Comparison of ENCODE assay signal across 2 cellular contexts in the genomic region with DNA sequence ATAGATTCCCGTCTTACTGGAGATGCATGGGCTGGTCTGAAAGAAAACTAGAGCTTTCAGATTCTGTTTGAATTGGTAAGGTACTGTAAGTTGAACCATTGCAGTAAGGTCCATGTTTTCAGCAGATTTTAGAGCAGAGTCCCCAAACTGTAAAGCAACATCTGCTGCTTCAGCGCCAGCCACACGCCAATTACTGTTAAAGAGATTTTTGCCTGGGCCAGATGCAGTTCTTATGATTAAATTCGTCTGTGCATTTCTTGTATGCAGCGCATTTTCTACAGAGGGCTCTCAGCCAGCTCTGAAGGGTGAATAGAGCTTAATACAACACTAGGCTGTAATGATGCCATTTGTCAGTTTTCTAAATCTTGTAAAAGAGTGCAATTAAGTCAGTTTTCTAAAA.
TF ChIP-seq lines count a peak whose summit lies in the region.

No MANE protein-coding gene starts in this region.

TF ChIP-seq in SK-N-SH, 30 proteins besides CTCF, POLR2A, EP300 and RAD21 (continued from another document):
- TF ChIP-seq JUND (IDR thresholded peaks at IDR 0.05) (no peak), ELF1 (IDR thresholded peaks at IDR 0.05) (no peak), TAF1 (IDR thresholded peaks at IDR 0.05; ENCODE audit: borderline replicate concordance, low read depth, low read length) (no peak), TEAD4 (IDR thresholded peaks at IDR 0.05; ENCODE audit: borderline replicate concordance, insufficient read depth) (no peak), MEF2A (IDR thresholded peaks at IDR 0.05; ENCODE audit: borderline replicate concordance, low read depth) (no peak), EZH2phosphoT487 (IDR thresholded peaks at IDR 0.05; ENCODE audit: borderline replicate concordance, low read depth) (no peak), SIN3A (IDR thresholded peaks at IDR 0.05; ENCODE audit: borderline replicate concordance, low read depth, low read length) (no peak), TCF12 (IDR thresholded peaks at IDR 0.05) (no peak), FOXJ3 (CRISPR knock-in tag; IDR thresholded peaks at IDR 0.05) (no peak)
- TF ChIP-seq, protein P1, sequence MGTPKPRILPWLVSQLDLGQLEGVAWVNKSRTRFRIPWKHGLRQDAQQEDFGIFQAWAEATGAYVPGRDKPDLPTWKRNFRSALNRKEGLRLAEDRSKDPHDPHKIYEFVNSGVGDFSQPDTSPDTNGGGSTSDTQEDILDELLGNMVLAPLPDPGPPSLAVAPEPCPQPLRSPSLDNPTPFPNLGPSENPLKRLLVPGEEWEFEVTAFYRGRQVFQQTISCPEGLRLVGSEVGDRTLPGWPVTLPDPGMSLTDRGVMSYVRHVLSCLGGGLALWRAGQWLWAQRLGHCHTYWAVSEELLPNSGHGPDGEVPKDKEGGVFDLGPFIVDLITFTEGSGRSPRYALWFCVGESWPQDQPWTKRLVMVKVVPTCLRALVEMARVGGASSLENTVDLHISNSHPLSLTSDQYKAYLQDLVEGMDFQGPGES (IDR thresholded peaks at IDR 0.05; ENCODE audit: low read depth, low read length), result no peak
- TF ChIP-seq, protein P2, sequence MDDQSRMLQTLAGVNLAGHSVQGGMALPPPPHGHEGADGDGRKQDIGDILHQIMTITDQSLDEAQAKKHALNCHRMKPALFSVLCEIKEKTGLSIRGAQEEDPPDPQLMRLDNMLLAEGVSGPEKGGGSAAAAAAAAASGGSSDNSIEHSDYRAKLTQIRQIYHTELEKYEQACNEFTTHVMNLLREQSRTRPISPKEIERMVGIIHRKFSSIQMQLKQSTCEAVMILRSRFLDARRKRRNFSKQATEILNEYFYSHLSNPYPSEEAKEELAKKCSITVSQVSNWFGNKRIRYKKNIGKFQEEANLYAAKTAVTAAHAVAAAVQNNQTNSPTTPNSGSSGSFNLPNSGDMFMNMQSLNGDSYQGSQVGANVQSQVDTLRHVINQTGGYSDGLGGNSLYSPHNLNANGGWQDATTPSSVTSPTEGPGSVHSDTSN (IDR thresholded peaks at IDR 0.05), result no peak
- TF ChIP-seq, protein P3, sequence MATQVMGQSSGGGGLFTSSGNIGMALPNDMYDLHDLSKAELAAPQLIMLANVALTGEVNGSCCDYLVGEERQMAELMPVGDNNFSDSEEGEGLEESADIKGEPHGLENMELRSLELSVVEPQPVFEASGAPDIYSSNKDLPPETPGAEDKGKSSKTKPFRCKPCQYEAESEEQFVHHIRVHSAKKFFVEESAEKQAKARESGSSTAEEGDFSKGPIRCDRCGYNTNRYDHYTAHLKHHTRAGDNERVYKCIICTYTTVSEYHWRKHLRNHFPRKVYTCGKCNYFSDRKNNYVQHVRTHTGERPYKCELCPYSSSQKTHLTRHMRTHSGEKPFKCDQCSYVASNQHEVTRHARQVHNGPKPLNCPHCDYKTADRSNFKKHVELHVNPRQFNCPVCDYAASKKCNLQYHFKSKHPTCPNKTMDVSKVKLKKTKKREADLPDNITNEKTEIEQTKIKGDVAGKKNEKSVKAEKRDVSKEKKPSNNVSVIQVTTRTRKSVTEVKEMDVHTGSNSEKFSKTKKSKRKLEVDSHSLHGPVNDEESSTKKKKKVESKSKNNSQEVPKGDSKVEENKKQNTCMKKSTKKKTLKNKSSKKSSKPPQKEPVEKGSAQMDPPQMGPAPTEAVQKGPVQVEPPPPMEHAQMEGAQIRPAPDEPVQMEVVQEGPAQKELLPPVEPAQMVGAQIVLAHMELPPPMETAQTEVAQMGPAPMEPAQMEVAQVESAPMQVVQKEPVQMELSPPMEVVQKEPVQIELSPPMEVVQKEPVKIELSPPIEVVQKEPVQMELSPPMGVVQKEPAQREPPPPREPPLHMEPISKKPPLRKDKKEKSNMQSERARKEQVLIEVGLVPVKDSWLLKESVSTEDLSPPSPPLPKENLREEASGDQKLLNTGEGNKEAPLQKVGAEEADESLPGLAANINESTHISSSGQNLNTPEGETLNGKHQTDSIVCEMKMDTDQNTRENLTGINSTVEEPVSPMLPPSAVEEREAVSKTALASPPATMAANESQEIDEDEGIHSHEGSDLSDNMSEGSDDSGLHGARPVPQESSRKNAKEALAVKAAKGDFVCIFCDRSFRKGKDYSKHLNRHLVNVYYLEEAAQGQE (IDR thresholded peaks at IDR 0.05; ENCODE audit: low read depth, low read length), result no peak

TF ChIP-seq in SK-N-SH treated with all-trans-retinoic acid at 6 μM for 48 hours, 23 proteins besides CTCF, POLR2A, EP300 and RAD21 (continued from another document):
- TF ChIP-seq, protein P4, sequence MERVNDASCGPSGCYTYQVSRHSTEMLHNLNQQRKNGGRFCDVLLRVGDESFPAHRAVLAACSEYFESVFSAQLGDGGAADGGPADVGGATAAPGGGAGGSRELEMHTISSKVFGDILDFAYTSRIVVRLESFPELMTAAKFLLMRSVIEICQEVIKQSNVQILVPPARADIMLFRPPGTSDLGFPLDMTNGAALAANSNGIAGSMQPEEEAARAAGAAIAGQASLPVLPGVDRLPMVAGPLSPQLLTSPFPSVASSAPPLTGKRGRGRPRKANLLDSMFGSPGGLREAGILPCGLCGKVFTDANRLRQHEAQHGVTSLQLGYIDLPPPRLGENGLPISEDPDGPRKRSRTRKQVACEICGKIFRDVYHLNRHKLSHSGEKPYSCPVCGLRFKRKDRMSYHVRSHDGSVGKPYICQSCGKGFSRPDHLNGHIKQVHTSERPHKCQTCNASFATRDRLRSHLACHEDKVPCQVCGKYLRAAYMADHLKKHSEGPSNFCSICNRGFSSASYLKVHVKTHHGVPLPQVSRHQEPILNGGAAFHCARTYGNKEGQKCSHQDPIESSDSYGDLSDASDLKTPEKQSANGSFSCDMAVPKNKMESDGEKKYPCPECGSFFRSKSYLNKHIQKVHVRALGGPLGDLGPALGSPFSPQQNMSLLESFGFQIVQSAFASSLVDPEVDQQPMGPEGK (CRISPR knock-in tag; IDR thresholded peaks at IDR 0.05; ENCODE audit: borderline replicate concordance), result no peak
- TF ChIP-seq ZNF565 (CRISPR knock-in tag; conservative IDR thresholded peaks at IDR 0.05; ENCODE audit: low read depth) (no peak), ZC3H10 (CRISPR knock-in tag; IDR thresholded peaks at IDR 0.05) (no peak), ZFP3 (CRISPR knock-in tag; IDR thresholded peaks at IDR 0.05) (no peak), OSR1 (CRISPR knock-in tag; IDR thresholded peaks at IDR 0.05) (no peak), GLIS3 (CRISPR knock-in tag; IDR thresholded peaks at IDR 0.05) (no peak), SNAI2 (CRISPR knock-in tag; IDR thresholded peaks at IDR 0.05) (no peak), RARB (CRISPR knock-in tag; IDR thresholded peaks at IDR 0.05) (no peak), ZNF70 (CRISPR knock-in tag; IDR thresholded peaks at IDR 0.05) (no peak), ESRRG (CRISPR knock-in tag; IDR thresholded peaks at IDR 0.05) (no peak)
- TF ChIP-seq, protein P5, sequence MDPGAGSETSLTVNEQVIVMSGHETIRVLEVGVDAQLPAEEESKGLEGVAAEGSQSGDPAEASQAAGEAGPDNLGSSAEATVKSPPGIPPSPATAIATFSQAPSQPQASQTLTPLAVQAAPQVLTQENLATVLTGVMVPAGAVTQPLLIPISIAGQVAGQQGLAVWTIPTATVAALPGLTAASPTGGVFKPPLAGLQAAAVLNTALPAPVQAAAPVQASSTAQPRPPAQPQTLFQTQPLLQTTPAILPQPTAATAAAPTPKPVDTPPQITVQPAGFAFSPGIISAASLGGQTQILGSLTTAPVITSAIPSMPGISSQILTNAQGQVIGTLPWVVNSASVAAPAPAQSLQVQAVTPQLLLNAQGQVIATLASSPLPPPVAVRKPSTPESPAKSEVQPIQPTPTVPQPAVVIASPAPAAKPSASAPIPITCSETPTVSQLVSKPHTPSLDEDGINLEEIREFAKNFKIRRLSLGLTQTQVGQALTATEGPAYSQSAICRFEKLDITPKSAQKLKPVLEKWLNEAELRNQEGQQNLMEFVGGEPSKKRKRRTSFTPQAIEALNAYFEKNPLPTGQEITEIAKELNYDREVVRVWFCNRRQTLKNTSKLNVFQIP (CRISPR knock-in tag; IDR thresholded peaks at IDR 0.05; ENCODE audit: borderline replicate concordance, low read depth), result no peak
- TF ChIP-seq, protein P6, sequence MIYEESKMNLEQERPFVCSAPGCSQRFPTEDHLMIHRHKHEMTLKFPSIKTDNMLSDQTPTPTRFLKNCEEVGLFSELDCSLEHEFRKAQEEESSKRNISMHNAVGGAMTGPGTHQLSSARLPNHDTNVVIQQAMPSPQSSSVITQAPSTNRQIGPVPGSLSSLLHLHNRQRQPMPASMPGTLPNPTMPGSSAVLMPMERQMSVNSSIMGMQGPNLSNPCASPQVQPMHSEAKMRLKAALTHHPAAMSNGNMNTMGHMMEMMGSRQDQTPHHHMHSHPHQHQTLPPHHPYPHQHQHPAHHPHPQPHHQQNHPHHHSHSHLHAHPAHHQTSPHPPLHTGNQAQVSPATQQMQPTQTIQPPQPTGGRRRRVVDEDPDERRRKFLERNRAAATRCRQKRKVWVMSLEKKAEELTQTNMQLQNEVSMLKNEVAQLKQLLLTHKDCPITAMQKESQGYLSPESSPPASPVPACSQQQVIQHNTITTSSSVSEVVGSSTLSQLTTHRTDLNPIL (CRISPR knock-in tag; IDR thresholded peaks at IDR 0.05; ENCODE audit: low read depth), result no peak
- TF ChIP-seq, protein P7, sequence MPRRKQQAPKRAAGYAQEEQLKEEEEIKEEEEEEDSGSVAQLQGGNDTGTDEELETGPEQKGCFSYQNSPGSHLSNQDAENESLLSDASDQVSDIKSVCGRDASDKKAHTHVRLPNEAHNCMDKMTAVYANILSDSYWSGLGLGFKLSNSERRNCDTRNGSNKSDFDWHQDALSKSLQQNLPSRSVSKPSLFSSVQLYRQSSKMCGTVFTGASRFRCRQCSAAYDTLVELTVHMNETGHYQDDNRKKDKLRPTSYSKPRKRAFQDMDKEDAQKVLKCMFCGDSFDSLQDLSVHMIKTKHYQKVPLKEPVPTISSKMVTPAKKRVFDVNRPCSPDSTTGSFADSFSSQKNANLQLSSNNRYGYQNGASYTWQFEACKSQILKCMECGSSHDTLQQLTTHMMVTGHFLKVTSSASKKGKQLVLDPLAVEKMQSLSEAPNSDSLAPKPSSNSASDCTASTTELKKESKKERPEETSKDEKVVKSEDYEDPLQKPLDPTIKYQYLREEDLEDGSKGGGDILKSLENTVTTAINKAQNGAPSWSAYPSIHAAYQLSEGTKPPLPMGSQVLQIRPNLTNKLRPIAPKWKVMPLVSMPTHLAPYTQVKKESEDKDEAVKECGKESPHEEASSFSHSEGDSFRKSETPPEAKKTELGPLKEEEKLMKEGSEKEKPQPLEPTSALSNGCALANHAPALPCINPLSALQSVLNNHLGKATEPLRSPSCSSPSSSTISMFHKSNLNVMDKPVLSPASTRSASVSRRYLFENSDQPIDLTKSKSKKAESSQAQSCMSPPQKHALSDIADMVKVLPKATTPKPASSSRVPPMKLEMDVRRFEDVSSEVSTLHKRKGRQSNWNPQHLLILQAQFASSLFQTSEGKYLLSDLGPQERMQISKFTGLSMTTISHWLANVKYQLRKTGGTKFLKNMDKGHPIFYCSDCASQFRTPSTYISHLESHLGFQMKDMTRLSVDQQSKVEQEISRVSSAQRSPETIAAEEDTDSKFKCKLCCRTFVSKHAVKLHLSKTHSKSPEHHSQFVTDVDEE (CRISPR knock-in tag; IDR thresholded peaks at IDR 0.05), result no peak
